ENCODE assay signal across 20 cellular contexts in genomic region chr9:75190762-75191161, GRCh38.
DNase-seq lines count a peak whose midpoint lies in the region; ATAC-seq and TF ChIP-seq lines count a peak whose summit lies in the region.
"Had no signal": no experiment of that assay in that cellular context is flagged by ENCODE, and none has a peak within 500 bp of the region (broad histone marks: within the 10 kb centered on the region; RNA-seq: fewer than 3 reads in every experiment).

No MANE protein-coding gene starts in this region.

- no peak for DNase-seq in activated CD4-positive, alpha-beta memory T cell treated with anti-CD3 and anti-CD28 coated beads, Interleukin-2, amount 10 ng/mL, durations not matched to agents 7 days and 5 days
- DNase-seq in activated CD4-positive, alpha-beta memory T cell treated with anti-CD3 and anti-CD28 coated beads for 36 hours, result no peak
- DNase-seq in SK-MEL-5 (ENCODE audit: low read depth, low spot score) (peak; percentile 55), nephron progenitor cell (no peak), COLO829 (ENCODE audit: low spot score) (no peak)
- DNase-seq: COR-L47, DMS153, GF-D8, GM23248, IMR-90, NCI-H187, NCI-H2107, NCI-H510A, NCI-H748 treated with DMSO at 0.1 percent for 48 hours, PC-9, SIG-M5 had no signal

- H3K4me1 Mint-ChIP-seq in activated CD4-positive, alpha-beta memory T cell treated with anti-CD3 and anti-CD28 coated beads, Interleukin-2, amount 10 ng/mL, durations not matched to agents 7 days and 5 days, result peaks cover 21% of the 10 kb centered on the region
- peaks cover 13% of the 10 kb centered on the region for H3K4me1 Mint-ChIP-seq in activated CD4-positive, alpha-beta memory T cell treated with anti-CD3 and anti-CD28 coated beads for 36 hours (ENCODE audit: low read depth)
- H3K4me1 Mint-ChIP-seq in nephron progenitor cell, result no peaks in the 10 kb centered on the region

- H3K4me3 Mint-ChIP-seq in activated CD4-positive, alpha-beta memory T cell treated with anti-CD3 and anti-CD28 coated beads, Interleukin-2, amount 10 ng/mL, durations not matched to agents 7 days and 5 days, result no peak overlapping the region
- no peak overlapping the region for H3K4me3 Mint-ChIP-seq in activated CD4-positive, alpha-beta memory T cell treated with anti-CD3 and anti-CD28 coated beads for 36 hours
- H3K4me3 Mint-ChIP-seq in nephron progenitor cell, result no peak overlapping the region
- H3K4me3 Mint-ChIP-seq: CD14-positive monocyte had no signal

- no peak for ATAC-seq in GM18502 (IDR thresholded peaks at IDR 0.05; ENCODE audit: poor library complexity, unreplicated experiment)

- H3K4me3 ChIP-seq in HEK293 (ENCODE audit: low read depth, low read length), result no peak overlapping the region
- H3K4me3 ChIP-seq: GM23248, PC-9 had no signal

- H3K27ac Mint-ChIP-seq in activated CD4-positive, alpha-beta memory T cell treated with anti-CD3 and anti-CD28 coated beads, Interleukin-2, amount 10 ng/mL, durations not matched to agents 7 days and 5 days, result peak overlapping the region; percentile 47
- H3K27ac Mint-ChIP-seq in activated CD4-positive, alpha-beta memory T cell treated with anti-CD3 and anti-CD28 coated beads for 36 hours, result no peak overlapping the region
- peak overlapping the region; percentile 4 for H3K27ac Mint-ChIP-seq in nephron progenitor cell
- H3K27ac Mint-ChIP-seq: CD14-positive monocyte had no signal

- no peaks in the 10 kb centered on the region for H3K36me3 ChIP-seq in HEK293 (ENCODE audit: control insufficient read depth in 2 of 2, insufficient read depth in 1 of 2, low read length in 2 of 2)

- peaks cover 3% of the 10 kb centered on the region for H3K9me3 Mint-ChIP-seq in activated CD4-positive, alpha-beta memory T cell treated with anti-CD3 and anti-CD28 coated beads, Interleukin-2, amount 10 ng/mL, durations not matched to agents 7 days and 5 days
- H3K9me3 Mint-ChIP-seq in activated CD4-positive, alpha-beta memory T cell treated with anti-CD3 and anti-CD28 coated beads for 36 hours, result no peaks in the 10 kb centered on the region
- no peaks in the 10 kb centered on the region for H3K9me3 Mint-ChIP-seq in nephron progenitor cell
- H3K9me3 Mint-ChIP-seq: CD14-positive monocyte had no signal

- H3K27ac ChIP-seq in HEK293 (ENCODE audit: extremely low read depth, low read depth, low read length), result no peak overlapping the region
- H3K27ac ChIP-seq: GM23248, PC-9, RWPE1 had no signal

- H3K4me1 ChIP-seq in HEK293 (ENCODE audit: control insufficient read depth, insufficient read depth, low read length), result no peaks in the 10 kb centered on the region

- H3K9me3 ChIP-seq in HEK293 (ENCODE audit: control insufficient read depth, insufficient read depth, low read depth, low read length), result no peaks in the 10 kb centered on the region

- peaks cover 18% of the 10 kb centered on the region for H3K36me3 Mint-ChIP-seq in activated CD4-positive, alpha-beta memory T cell treated with anti-CD3 and anti-CD28 coated beads, Interleukin-2, amount 10 ng/mL, durations not matched to agents 7 days and 5 days (ENCODE audit: low read depth)
- no peaks in the 10 kb centered on the region for H3K36me3 Mint-ChIP-seq in activated CD4-positive, alpha-beta memory T cell treated with anti-CD3 and anti-CD28 coated beads for 36 hours
- no peaks in the 10 kb centered on the region for H3K36me3 Mint-ChIP-seq in nephron progenitor cell (ENCODE audit: low read depth)

- POLR2A ChIA-PET in activated CD4-positive, alpha-beta memory T cell treated with anti-CD3 and anti-CD28 coated beads, Interleukin-2, amount 10 ng/mL, durations not matched to agents 7 days and 5 days (lab: Charles Lee), result no interaction called here
- POLR2A ChIA-PET in activated CD4-positive, alpha-beta memory T cell treated with anti-CD3 and anti-CD28 coated beads for 36 hours (lab: Charles Lee), result no interaction called here
- POLR2A ChIA-PET in HEK293 (lab: Yijun Ruan, JAX), result no interaction called here

- no peak for TF ChIP-seq CTCF in HEK293 (tag by site-specific recombination; IDR thresholded peaks at IDR 0.05)
- TF ChIP-seq CTCF in nephron progenitor cell (IDR thresholded peaks at IDR 0.05), result no peak

- in situ Hi-C loops in SK-MEL-5 (cut with HindIII; ENCODE audit: low pct_unique_long_range_greater_than_20kb, low sequenced_read_pairs), result no loop called here

- intact Hi-C loops in activated CD4-positive, alpha-beta memory T cell treated with anti-CD3 and anti-CD28 coated beads for 36 hours (cut with micrococcal nuclease), result no loop called here

- CTCF ChIA-PET in activated CD4-positive, alpha-beta memory T cell treated with anti-CD3 and anti-CD28 coated beads, Interleukin-2, amount 10 ng/mL, durations not matched to agents 7 days and 5 days (lab: Charles Lee), result no interaction called here
- CTCF ChIA-PET in activated CD4-positive, alpha-beta memory T cell treated with anti-CD3 and anti-CD28 coated beads for 36 hours (lab: Charles Lee), result no interaction called here
- CTCF ChIA-PET in HEK293 (lab: Yijun Ruan, JAX), result interaction anchor here (0.6 to 0.7 kb wide), 2 partner anchors 72 to 187 kb away, joined by 3 to 4 read pairs; no protein-coding TSS in a partner anchor

- no peaks in the 10 kb centered on the region for H3K27me3 Mint-ChIP-seq in activated CD4-positive, alpha-beta memory T cell treated with anti-CD3 and anti-CD28 coated beads, Interleukin-2, amount 10 ng/mL, durations not matched to agents 7 days and 5 days
- H3K27me3 Mint-ChIP-seq in activated CD4-positive, alpha-beta memory T cell treated with anti-CD3 and anti-CD28 coated beads for 36 hours, result no peaks in the 10 kb centered on the region
- H3K27me3 Mint-ChIP-seq in nephron progenitor cell (ENCODE audit: low read depth, poor library complexity), result no peaks in the 10 kb centered on the region

TF ChIP-seq in HEK293, 187 proteins besides CTCF, POLR2A, EP300 and RAD21:
- no peak for TF ChIP-seq ZSCAN16 (tag by site-specific recombination; IDR thresholded peaks at IDR 0.05)
- no peak for TF ChIP-seq ZNF24 (tag by site-specific recombination; IDR thresholded peaks at IDR 0.05)
- 0 out of 2 replicates have a peak, but pooled peaks have one; percentile 29 for TF ChIP-seq ZNF335 (tag by site-specific recombination; conservative IDR thresholded peaks at IDR 0.05)
